ENCODE assay signal across 11 cellular contexts in the genomic region with DNA sequence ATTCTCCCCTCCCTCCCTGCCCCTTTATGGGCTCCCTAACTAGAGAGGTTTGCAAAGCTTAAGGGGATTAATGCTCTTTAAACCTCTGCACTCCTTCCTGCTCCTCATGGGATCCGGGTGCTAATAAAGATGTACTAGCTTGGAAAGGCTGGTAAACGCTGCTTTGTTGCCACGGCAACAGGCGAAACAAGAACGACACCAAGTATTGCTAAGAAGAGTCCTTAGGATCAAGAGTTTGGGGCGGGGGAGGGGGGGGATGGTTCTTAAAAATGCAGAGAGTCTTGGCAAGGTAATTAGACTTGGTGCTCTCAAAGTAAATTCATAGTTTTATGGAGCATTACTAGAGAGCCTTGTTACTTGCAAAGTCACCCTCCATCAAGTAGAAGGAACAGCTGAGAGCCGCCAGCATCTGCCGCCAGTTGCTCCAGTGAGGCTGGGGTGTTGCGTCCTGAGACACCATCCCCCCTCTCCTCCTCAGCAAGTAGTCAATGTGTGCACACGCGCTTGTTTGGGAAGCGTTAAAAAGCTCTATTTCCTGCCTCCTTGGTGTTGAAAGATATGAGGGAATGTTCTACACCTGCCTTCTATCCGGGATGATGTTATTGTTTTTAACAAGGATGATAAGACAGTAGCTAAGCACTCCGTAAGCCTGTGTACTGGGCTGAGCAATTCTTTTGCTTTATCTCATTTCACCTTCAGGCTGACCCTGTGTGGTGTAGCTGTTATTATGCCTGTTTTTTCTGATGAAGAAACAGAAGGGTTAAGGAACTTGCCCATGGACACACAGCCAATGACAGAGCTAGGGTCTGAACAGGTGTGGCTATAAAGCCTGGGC.
DNase-seq lines count a peak whose midpoint lies in the region; ATAC-seq, FAIRE-seq and TF ChIP-seq lines count a peak whose summit lies in the region.
"Had no signal": no experiment of that assay in that cellular context is flagged by ENCODE, and none has a peak within 500 bp of the region (broad histone marks: within the 10 kb centered on the region; RNA-seq: fewer than 3 reads in every experiment).

No MANE protein-coding gene starts in this region.

- no peak for ATAC-seq in gastrocnemius medialis
- ATAC-seq in HG02840 (IDR thresholded peaks at IDR 0.05; ENCODE audit: low FRiP score, unreplicated experiment): no peak
- no peak for ATAC-seq in omental fat pad (ENCODE audit: low FRiP score)
- ATAC-seq: esophagus mucosa had no signal

- in situ Hi-C loops in gastrocnemius medialis (cut with MboI; ENCODE audit: low sequenced_read_pairs in 4 of 4): no loop called here

- TF ChIP-seq POLR2A in gastrocnemius medialis (IDR thresholded peaks at IDR 0.05): no peak

- TF ChIP-seq CTCF in right atrium auricular region (IDR thresholded peaks at IDR 0.05): no peak
- no peak for TF ChIP-seq CTCF in gastrocnemius medialis (IDR thresholded peaks at IDR 0.05 in 4 of 5, conservative IDR thresholded peaks at IDR 0.05 in 1 of 5)
- TF ChIP-seq CTCF in omental fat pad (IDR thresholded peaks at IDR 0.05): no peak

- H3K4me3 ChIP-seq in right atrium auricular region (no peak overlapping the region), gastrocnemius medialis (no peak overlapping the region)

- no peak for FAIRE-seq in RCC 7860 (lab: Jason Lieb, UNC)

- intact Hi-C loops in gastrocnemius medialis (cut with DNase I; ENCODE audit: low total_unique reads): loop anchor here (5.0 kb wide), 1 partner anchor 118 kb away; no protein-coding TSS in a partner anchor

- DNase-seq in NCI-H1417 (lab: John Stamatoyannopoulos, UW) (peak; percentile 59 to 80 (median 77)), NCI-H1417 treated with DMSO at 0.1 percent for 48 hours (lab: John Stamatoyannopoulos, UW) (no peak), RCC 7860 (ENCODE audit: low spot score) (peak; percentile 5), right atrium auricular region (ENCODE audit: low spot score) (peak; percentile 74), gastrocnemius medialis (peak in 1 of 2 donors; percentile 35), HuH-7 (ENCODE audit: low spot score) (no peak), omental fat pad (ENCODE audit: low spot score) (no peak)
- DNase-seq: activated effector memory CD4-positive, alpha-beta T cell treated with anti-CD3 and anti-CD28 coated beads, Interleukin-2, amount 50 U/mL, for 16 hours; T-helper 2 cell had no signal

- H3K4me1 ChIP-seq in right atrium auricular region (peaks cover 0 to 41% of the 10 kb centered on the region in 2 donors), gastrocnemius medialis (peaks cover 40 to 50% of the 10 kb centered on the region in 2 donors)

- H3K27ac ChIP-seq in right atrium auricular region (no peak overlapping the region), gastrocnemius medialis (peak overlapping the region in 3 of 4 donors; percentile 1 to 78 (median 60))

- H3K27me3 ChIP-seq in right atrium auricular region (no peaks in the 10 kb centered on the region), gastrocnemius medialis (no peaks in the 10 kb centered on the region)

- no peaks in the 10 kb centered on the region for H3K9me3 ChIP-seq in right atrium auricular region
- no peaks in the 10 kb centered on the region for H3K9me3 ChIP-seq in gastrocnemius medialis

- H3K36me3 ChIP-seq in right atrium auricular region (no peaks in the 10 kb centered on the region), gastrocnemius medialis (no peaks in the 10 kb centered on the region)

Comparison
In these comparisons a context has a peak if more than half of its experiments do, and no peak if none do; other contexts are left out.
1. DNase-seq: peak in NCI-H1417 (3 of 3), RCC 7860 (single experiment) and right atrium auricular region (single experiment); none in NCI-H1417 treated with DMSO at 0.1 percent for 48 hours (single experiment), HuH-7 (single experiment) and omental fat pad (single experiment).
2. H3K27ac ChIP-seq: peak in gastrocnemius medialis (3 of 4); none in right atrium auricular region (0 of 2).